In the genomic region with DNA sequence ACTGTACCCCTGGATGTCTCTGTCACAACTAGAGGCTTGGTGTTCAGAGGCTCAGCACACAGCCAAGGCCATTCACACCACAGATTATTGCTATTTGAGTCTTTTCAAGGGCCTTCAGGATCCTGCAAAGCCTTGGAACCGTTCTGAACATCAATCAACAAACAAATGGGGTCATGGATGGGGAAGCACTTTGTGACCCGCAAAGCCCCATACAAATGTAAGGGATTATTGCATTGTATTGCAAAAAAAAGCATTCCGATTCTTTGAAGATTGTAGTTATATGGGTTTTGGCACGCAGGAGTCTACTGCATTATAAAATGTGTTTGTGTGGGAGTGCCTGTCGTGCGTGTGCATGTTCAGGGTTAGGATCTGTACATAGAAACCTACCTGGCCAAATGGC, we compare ENCODE assay signal across 5 cellular contexts.
"Had no signal": no experiment of that assay in that cellular context is flagged by ENCODE, and none has a peak within 500 bp of the region (broad histone marks: within the 10 kb centered on the region; RNA-seq: fewer than 3 reads in every experiment).

No MANE protein-coding gene starts in this region.

- H3K27ac Mint-ChIP-seq: GM23338, H9, HFFc6 had no signal

- H2AFZ ChIP-seq: GM23338 had no signal

- H3K9me3 Mint-ChIP-seq: GM23338, HFFc6 had no signal

- H3K4me2 ChIP-seq: GM23338 had no signal

- DNase-seq: H9, HFFc6, IMR-90 had no signal

- H3K4me3 ChIP-seq: GM23338, K562 had no signal

- H3K4me3 Mint-ChIP-seq: GM23338, H9, HFFc6 had no signal
